8 cellular contexts compared by ENCODE assay signal in genomic region chr7:45663167-45663921, GRCh38.
DNase-seq lines count a peak whose midpoint lies in the region; ATAC-seq and TF ChIP-seq lines count a peak whose summit lies in the region.

No MANE protein-coding gene starts in this region.

- H3K27ac ChIP-seq in MM.1S (ENCODE audit: low read length) (no peak overlapping the region), colonic mucosa (no peak overlapping the region)

- no peaks in the 10 kb centered on the region for H3K9me3 ChIP-seq in MM.1S (replicated peaks; ENCODE audit: insufficient read depth, low read length)
- no peaks in the 10 kb centered on the region for H3K9me3 ChIP-seq in colonic mucosa
- no peaks in the 10 kb centered on the region for H3K9me3 ChIP-seq in mucosa of descending colon

- no peak overlapping the region for H3K4me3 ChIP-seq in MM.1S (ENCODE audit: low read length)
- H3K4me3 ChIP-seq in colonic mucosa: no peak overlapping the region
- H3K4me3 ChIP-seq in mucosa of descending colon: no peak overlapping the region

- H3F3A ChIP-seq in MM.1S (ENCODE audit: insufficient read depth, low read length): no peaks in the 10 kb centered on the region

- intact Hi-C loops in colonic mucosa (cut with DNase I) (loop anchor here (5.0 kb wide), 1 partner anchor 194 kb away; no protein-coding TSS in a partner anchor), mucosa of descending colon (cut with DNase I, micrococcal nuclease) (no loop called here)

- TF ChIP-seq CTCF in GM10266 (IDR thresholded peaks at IDR 0.05; ENCODE audit: control insufficient read depth, insufficient read depth, low read depth, missing control alignments): peak; percentile 44
- peak; percentile 37 for TF ChIP-seq CTCF in MM.1S (IDR thresholded peaks at IDR 0.05; ENCODE audit: low read length)
- TF ChIP-seq CTCF in colonic mucosa (IDR thresholded peaks at IDR 0.05): peak; percentile 74
- TF ChIP-seq CTCF in mucosa of descending colon (IDR thresholded peaks at IDR 0.05): peak; percentile 67

- DNase-seq in GM10266 (ENCODE audit: extremely low spot score) (no peak), MM.1S (no peak), colonic mucosa (peak; percentile 32), mucosa of descending colon (peak in 2 of 3 donors; percentile 57 to 67), cerebellar nuclear complex (lab: John Stamatoyannopoulos, UW) (no peak)

- no peaks in the 10 kb centered on the region for H3K4me1 ChIP-seq in MM.1S (ENCODE audit: low read length)
- no peaks in the 10 kb centered on the region for H3K4me1 ChIP-seq in colonic mucosa
- H3K4me1 ChIP-seq in mucosa of descending colon (ENCODE audit: low read depth): no peaks in the 10 kb centered on the region

- no peak overlapping the region for H3K4me2 ChIP-seq in MM.1S (ENCODE audit: low read depth, low read length)

- H4K20me1 ChIP-seq in MM.1S (ENCODE audit: insufficient read depth, low read length): no peaks in the 10 kb centered on the region

- no peaks in the 10 kb centered on the region for H3K9me2 ChIP-seq in MM.1S (replicated peaks; ENCODE audit: insufficient read depth, low read length)

- no peaks in the 10 kb centered on the region for H3K79me2 ChIP-seq in MM.1S (ENCODE audit: low read length)

- peak; percentile 55 for ATAC-seq in mucosa of descending colon
- no peak for ATAC-seq in GM18868 (IDR thresholded peaks at IDR 0.05; ENCODE audit: unreplicated experiment)
- no peak for ATAC-seq in GM21786 (IDR thresholded peaks at IDR 0.05; ENCODE audit: unreplicated experiment)
- no peak for ATAC-seq in HG03565 (IDR thresholded peaks at IDR 0.05; ENCODE audit: unreplicated experiment)

- H3K9ac ChIP-seq in MM.1S (ENCODE audit: low read length) (no peak overlapping the region), colonic mucosa (ENCODE audit: low read depth in 2 of 2, low read length in 2 of 2) (no peak overlapping the region)

- H2AFZ ChIP-seq in MM.1S (ENCODE audit: low read length): no peak overlapping the region

- H3K27me3 ChIP-seq in MM.1S (replicated peaks; ENCODE audit: insufficient read depth, low read length) (no peaks in the 10 kb centered on the region), colonic mucosa (no peaks in the 10 kb centered on the region)

- H3K36me3 ChIP-seq in MM.1S (replicated peaks; ENCODE audit: insufficient read depth, low read length) (0 out of 2 replicates have a peak, but pooled peaks cover 3% of the 10 kb centered on the region), colonic mucosa (no peaks in the 10 kb centered on the region), mucosa of descending colon (ENCODE audit: low read depth) (no peaks in the 10 kb centered on the region)

Comparison
In these comparisons a context has a peak if more than half of its experiments do, and no peak if none do; other contexts are left out.
1. DNase-seq: peak in colonic mucosa (single experiment) and mucosa of descending colon (2 of 3); none in GM10266 (single experiment), MM.1S (single experiment) and cerebellar nuclear complex (0 of 2).
2. Peak in every context shown above with its lines, with median percentiles within 50 percentile points of each other: CTCF ChIP-seq.